Comparison of ENCODE assay signal across 16 cellular contexts in genomic region chr20:32589769-32590168, GRCh38. TPM values are rescaled to one million over a fixed set of nuclear protein-coding genes. Genes with fewer than 3 reads are reported as not detected.
DNase-seq lines count a peak whose midpoint lies in the region; ATAC-seq, FAIRE-seq and TF ChIP-seq lines count a peak whose summit lies in the region.
"Had no signal": no experiment of that assay in that cellular context is flagged by ENCODE, and none has a peak within 500 bp of the region (broad histone marks: within the 10 kb centered on the region; RNA-seq: fewer than 3 reads in every experiment).

No MANE protein-coding gene starts in this region.

- FAIRE-seq in GM12878 (lab: Jason Lieb, UNC) = no peak
- FAIRE-seq: A204.1, GM18507 had no signal

- H3K9ac ChIP-seq in HCT116 (ENCODE audit: low read length) (peak overlapping the region; percentile 16; the same call in 1 of the 2 replicates), IMR-90 (ENCODE audit: low read depth, low read length) (no peak overlapping the region), GM12878 (ENCODE audit: control insufficient read depth, insufficient read depth, low read length) (no peak overlapping the region)

- TF ChIP-seq RAD21 in HCT116 (IDR thresholded peaks at IDR 0.05; ENCODE audit: low read depth) (no peak), IMR-90 (IDR thresholded peaks at IDR 0.05; ENCODE audit: low read length) (no peak), GM12878 (IDR thresholded peaks at IDR 0.05; ENCODE audit: insufficient read depth, low read depth, low read length) (no peak)

- H3K79me2 ChIP-seq in HCT116 (ENCODE audit: insufficient read depth, low read length) (no peaks in the 10 kb centered on the region), GM12878 (ENCODE audit: control insufficient read depth, insufficient read depth, low read length) (no peaks in the 10 kb centered on the region)

- H2AK5ac ChIP-seq in IMR-90 (ENCODE audit: low read depth, low read length) = no peak overlapping the region

- RAD21 ChIA-PET in HCT116 (lab: Charles Lee; ENCODE audit: low non-redundant PET in 1 of 2, low total read pairs in 2 of 2, uncharacterized antibody in 2 of 2, unreplicated experiment in 2 of 2) (no interaction called here), GM12878 (lab: Charles Lee; ENCODE audit: unreplicated experiment) (interaction anchor here (1.2 kb wide), 1 partner anchor 63 kb away, joined by 4 read pairs; no protein-coding TSS in a partner anchor)

- H3K56ac ChIP-seq in IMR-90 (ENCODE audit: extremely low read depth, insufficient read depth, low read length) = no peak overlapping the region

- H4K20me1 ChIP-seq in HCT116 (ENCODE audit: insufficient read depth) = no peaks in the 10 kb centered on the region
- no peaks in the 10 kb centered on the region; the same call in 1 of the 2 replicates for H4K20me1 ChIP-seq in IMR-90 (ENCODE audit: insufficient read depth, low read length)
- no peaks in the 10 kb centered on the region for H4K20me1 ChIP-seq in GM12878 (ENCODE audit: control insufficient read depth, insufficient read depth)

- ATAC-seq in HCT116 (no peak), IMR-90 (ENCODE audit: low read depth) (no peak), GM12878 (no peak), HG02642 (IDR thresholded peaks at IDR 0.05; ENCODE audit: poor library complexity, unreplicated experiment) (no peak)
- ATAC-seq: GM23338 had no signal

- intact Hi-C loops in HCT116 (cut with micrococcal nuclease) (no loop called here), IMR-90 (cut with micrococcal nuclease) (no loop called here), GM12878 (cut with micrococcal nuclease; ENCODE audit: unreplicated experiment) (loop anchor here (10.0 kb wide), 1 partner anchor 55 kb away; no protein-coding TSS in a partner anchor)

- BruUV-seq in HCT116 (replicated peaks; lab: Mats Ljungman, UMichigan) (no TSS peak), IMR-90 (replicated peaks; lab: Mats Ljungman, UMichigan) (no TSS peak), GM12878 (replicated peaks; lab: Mats Ljungman, UMichigan) (no TSS peak)

- peak overlapping the region; percentile 55; the same call in 1 of the 2 replicates for H2BK120ac ChIP-seq in IMR-90 (ENCODE audit: low read depth, low read length)

- no peaks in the 10 kb centered on the region for H3K9me2 ChIP-seq in HCT116 (ENCODE audit: insufficient read depth)

- 0 out of 4 replicates have a peak overlapping the region, but pooled peaks of 1 of the 2 experiments have one; percentile 21 for H3K4me3 ChIP-seq in HCT116 (replicated peaks in 1 of 2; ENCODE audit: low read depth in 1 of 2, low read length in 2 of 2)
- H3K4me3 ChIP-seq in IMR-90 (ENCODE audit: insufficient read depth, low read depth, low read length) = no peak overlapping the region
- H3K4me3 ChIP-seq in GM12878 = no peak overlapping the region
- H3K4me3 ChIP-seq: GM23338 had no signal

- H3K27me3 ChIP-seq in HCT116 (ENCODE audit: insufficient read depth, low read length) (no peaks in the 10 kb centered on the region), IMR-90 (ENCODE audit: control insufficient read depth, insufficient read depth, low read length) (peaks cover 30% of the 10 kb centered on the region), GM12878 (replicated peaks in 1 of 2; ENCODE audit: control insufficient read depth in 2 of 2, insufficient read depth in 2 of 2, low read length in 1 of 2) (peaks cover 0 to 2% of the 10 kb centered on the region in 2 experiments; a peak in 1 of 4 replicates)

- peaks cover 5% of the 10 kb centered on the region for H3K4me1 Mint-ChIP-seq in neural crest cell

- CTCF ChIA-PET in HCT116 (lab: Charles Lee) (no interaction called here), IMR-90 (lab: Yijun Ruan, JAX) (no interaction called here), GM12878 (lab: Yijun Ruan, JAX) (no interaction called here), HEK293T (lab: Yijun Ruan, JAX) (no interaction called here)

- H4K91ac ChIP-seq in IMR-90 (ENCODE audit: insufficient read depth, low read depth, low read length) = peak overlapping the region; percentile 43; the same call in 1 of the 2 replicates

- TF ChIP-seq CTCF in HCT116 (IDR thresholded peaks at IDR 0.05 in 2 of 3, conservative IDR thresholded peaks at IDR 0.05 in 1 of 3; ENCODE audit: borderline replicate concordance in 1 of 3, insufficient read depth in 1 of 3, low read depth in 2 of 3, low read length in 2 of 3) (no peak), IMR-90 (conservative IDR thresholded peaks at IDR 0.05; ENCODE audit: low read depth, low read length) (no peak), GM12878 (IDR thresholded peaks at IDR 0.05 in 2 of 3, conservative IDR thresholded peaks at IDR 0.05 in 1 of 3; ENCODE audit: control insufficient read depth in 2 of 3, extremely low read depth in 1 of 3, insufficient read depth in 1 of 3, low read depth in 3 of 3, low read length in 3 of 3) (no peak), neural crest cell (conservative IDR thresholded peaks at IDR 0.05) (no peak)

- H2BK20ac ChIP-seq in IMR-90 (ENCODE audit: low read depth, low read length) = peak overlapping the region; percentile 5; the same call in 1 of the 2 replicates

- peak overlapping the region; percentile 20; the same call in 1 of the 2 replicates for H3K4ac ChIP-seq in IMR-90 (ENCODE audit: low read depth, low read length)

- H3K27ac Mint-ChIP-seq in neural crest cell (ENCODE audit: unreplicated experiment) = no peak overlapping the region
- H3K27ac Mint-ChIP-seq: B cell; CD4-positive, alpha-beta T cell; GM23338 had no signal

- no peaks in the 10 kb centered on the region for H3K9me3 Mint-ChIP-seq in neural crest cell
- H3K9me3 Mint-ChIP-seq: CD4-positive, alpha-beta T cell; GM23338 had no signal

- in situ Hi-C loops in IMR-90 (cut with MboI; ENCODE audit: low sequenced_read_pairs) (no loop called here), GM12878 (cut with MboI) (no loop called here)

- no peaks in the 10 kb centered on the region for H3K36me3 Mint-ChIP-seq in neural crest cell (ENCODE audit: low read depth)

- no peak for TF ChIP-seq POLR2A in HCT116 (IDR thresholded peaks at IDR 0.05; ENCODE audit: borderline replicate concordance, extremely low read depth, insufficient read depth, insufficient read length)
- no peak for TF ChIP-seq POLR2A in IMR-90 (IDR thresholded peaks at IDR 0.05; ENCODE audit: low read depth, low read length)
- TF ChIP-seq POLR2A in GM12878 (IDR thresholded peaks at IDR 0.05; ENCODE audit: low read depth, low read length) = no peak

- SMC1A ChIA-PET in GM12878 (lab: Charles Lee; ENCODE audit: uncharacterized antibody, unreplicated experiment) = no interaction called here

- POLR2A ChIA-PET in HCT116 (lab: Charles Lee) = no interaction called here
- POLR2A ChIA-PET in IMR-90 (lab: Charles Lee; ENCODE audit: unreplicated experiment) = no interaction called here
- POLR2A ChIA-PET in GM12878 (lab: Charles Lee) = interaction anchor here (1.8 kb wide), 1 partner anchor 9 kb away, joined by 5 read pairs; no protein-coding TSS in a partner anchor
- POLR2A ChIA-PET in HEK293T (lab: Yijun Ruan, JAX) = no interaction called here

- H3K79me1 ChIP-seq in IMR-90 (ENCODE audit: low read depth in 1 of 2, low read length in 2 of 2) = no peaks in the 10 kb centered on the region

- H3K18ac ChIP-seq in IMR-90 (ENCODE audit: low read depth, low read length) = no peak overlapping the region

- no CpG with 5 or more reads among the region's 5 CpGs for WGBS in IMR-90 (ENCODE audit: extremely low coverage in 2 of 2, insufficient read length in 1 of 2), 2 experiments
- WGBS in GM12878 (ENCODE audit: insufficient coverage, insufficient replicate concordance, low lambda C conversion rate, missing lambda C conversion rate) = 31% methylated on average over 5 of the region's 5 CpGs

- H3K4me1 ChIP-seq in HCT116 (ENCODE audit: control insufficient read depth in 1 of 2, insufficient read depth in 2 of 2, low read length in 2 of 2) (peaks cover 11 to 22% of the 10 kb centered on the region in 2 experiments), IMR-90 (ENCODE audit: control insufficient read depth, insufficient read depth, low read length) (peaks cover 5% of the 10 kb centered on the region; the same call in 1 of the 2 replicates), GM12878 (ENCODE audit: control insufficient read depth, insufficient read depth, low read length) (peaks cover 20% of the 10 kb centered on the region)

- no peak overlapping the region for H3K27ac ChIP-seq in HCT116 (ENCODE audit: low read depth, low read length)
- no peak overlapping the region for H3K27ac ChIP-seq in IMR-90 (ENCODE audit: insufficient read depth, low read length)
- no peak overlapping the region for H3K27ac ChIP-seq in GM12878 (ENCODE audit: control insufficient read depth, insufficient read depth)
- H3K27ac ChIP-seq: HL-60 had no signal

- no peak overlapping the region for H4K5ac ChIP-seq in IMR-90 (ENCODE audit: low read depth, low read length)

- peak overlapping the region; percentile 29 for H3K4me3 Mint-ChIP-seq in neural crest cell
- H3K4me3 Mint-ChIP-seq: B cell, GM23338 had no signal

- dilution Hi-C loops in IMR-90 (cut with HindIII; ENCODE audit: low sequenced_read_pairs, unreplicated experiment) = no loop called here

- no peak overlapping the region for H2AK9ac ChIP-seq in IMR-90 (replicated peaks; ENCODE audit: low read depth, low read length, poor library complexity)

- H3K9me1 ChIP-seq in IMR-90 (ENCODE audit: insufficient read depth, low read length) = peaks cover 10% of the 10 kb centered on the region; the same call in 1 of the 2 replicates

- H2AFZ ChIP-seq in HCT116 (ENCODE audit: low read depth, low read length, poor library complexity, severe bottlenecking) (no peak overlapping the region), IMR-90 (replicated peaks; ENCODE audit: low read length, poor library complexity) (no peak overlapping the region), GM12878 (ENCODE audit: control insufficient read depth, low read depth, low read length) (no peak overlapping the region)
- H2AFZ ChIP-seq: GM23338 had no signal

- H2BK5ac ChIP-seq in IMR-90 (ENCODE audit: low read depth, low read length, poor library complexity, severe bottlenecking) = peak overlapping the region; percentile 10

- DNase-seq in HCT116 (ENCODE audit: low read depth, low spot score) (no peak), IMR-90 (no peak), GM12878 (ENCODE audit: low read depth, low spot score) (no peak), neural crest cell (ENCODE audit: low read depth, low spot score) (no peak), iPS-NIHi7 (ENCODE audit: extremely low spot score) (no peak), HEK293T (ENCODE audit: extremely low spot score) (no peak)
- DNase-seq: C1 segment of cervical spinal cord; CD4-positive, alpha-beta T cell; DMS 273 treated with DMSO at 0.1 percent for 48 hours; H7 had no signal

- no peak for TF ChIP-seq EP300 in GM12878 (IDR thresholded peaks at IDR 0.05; ENCODE audit: borderline replicate concordance in 1 of 2, control insufficient read depth in 1 of 2, low read depth in 2 of 2, low read length in 2 of 2)

- peak overlapping the region; percentile 66 for H3K4me2 ChIP-seq in HCT116 (ENCODE audit: low read length)
- H3K4me2 ChIP-seq in IMR-90 (ENCODE audit: low read depth, low read length) = no peak overlapping the region
- H3K4me2 ChIP-seq in GM12878 (ENCODE audit: control insufficient read depth, insufficient read depth) = no peak overlapping the region
- H3K4me2 ChIP-seq: GM23338 had no signal

- peaks cover 30% of the 10 kb centered on the region for H3K27me3 Mint-ChIP-seq in neural crest cell (ENCODE audit: low read depth)

- no peak overlapping the region for H3K23ac ChIP-seq in IMR-90 (ENCODE audit: low read depth, low read length)

- H3K36me3 ChIP-seq in HCT116 (ENCODE audit: control insufficient read depth in 1 of 2, insufficient read depth in 2 of 2, low read length in 2 of 2) (no peaks in the 10 kb centered on the region), IMR-90 (ENCODE audit: control insufficient read depth, insufficient read depth, low read length) (no peaks in the 10 kb centered on the region), GM12878 (ENCODE audit: control insufficient read depth in 2 of 2, insufficient read depth in 2 of 2, low read length in 1 of 2) (no peaks in the 10 kb centered on the region)

- H4K8ac ChIP-seq in IMR-90 (ENCODE audit: low read depth in 2 of 2, low read length in 2 of 2) = peak overlapping the region; percentile 32 to 33; a peak in 2 of 4 replicates

- no peak overlapping the region for H2BK15ac ChIP-seq in IMR-90 (ENCODE audit: low read depth, low read length)

- H3K14ac ChIP-seq in IMR-90 (replicated peaks; ENCODE audit: low read depth, low read length) = 0 out of 2 replicates have a peak overlapping the region, but pooled peaks have one; percentile 17

- H3K9me3 ChIP-seq in HCT116 (ENCODE audit: control insufficient read depth in 1 of 2, insufficient read depth in 1 of 2, low read depth in 1 of 2, low read length in 2 of 2) (no peaks in the 10 kb centered on the region), IMR-90 (ENCODE audit: control insufficient read depth, insufficient read depth, low read length) (no peaks in the 10 kb centered on the region), GM12878 (replicated peaks; ENCODE audit: control insufficient read depth, insufficient read depth, low read length) (no peaks in the 10 kb centered on the region)

RNA-seq across cellular contexts. Expression of gene NOL4L, which starts 4.6 kb away (rescaled TPM):
- total RNA-seq in HCT116 (2021; ENCODE audit: unreplicated experiment) (5.9 TPM), IMR-90 (2012; rRNA removed) (4.7 and 5.6 TPM in 2 replicates), GM12878 (2014; rRNA removed) (8.1 and 9.5 TPM in 2 replicates), GM12878 (2014; rRNA removed; fragmentation: Illumina TruSeq; extraction: Trizol) (6.2 and 6.5 TPM in 2 replicates), GM12878 (2021) (24.0 and 30.0 TPM in 2 replicates), neural crest cell (52.3 and 53.6 TPM in 2 replicates)
- 3.8 and 5.6 TPM in 2 replicates for polyA plus RNA-seq in HCT116 (2012)
- polyA plus RNA-seq in IMR-90 (2012; rRNA removed) (13.3 and 16.6 TPM in 2 replicates), GM12878 (2011; rRNA removed) (5.9 and 8.0 TPM in 2 replicates), GM12878 (2014; fragmentation: Illumina TruSeq; extraction: Trizol) (4.0 and 7.9 TPM in 2 replicates), GM12878 (2014; fragmentation: Nextera tagmentation; extraction: Ambion mirVana) (1 to 10 TPM; 2.3 to 3.9 TPM), GM12878 (2014; rRNA removed) (9.5 and 10.8 TPM in 2 replicates), GM12878 (2016; fragmentation: Nextera tagmentation; extraction: Ambion mirVana) (1 to 10 TPM; 7.9 to 8.2 TPM)
- 11.4 and 18.6 TPM in 2 replicates for polyA plus RNA-seq in IMR-90 (2012; cell fraction: cytosol; rRNA removed)
- polyA plus RNA-seq in IMR-90 (2012; cell fraction: nucleus; rRNA removed; ENCODE audit: low replicate concordance) = 34.9 and 65.6 TPM in 2 replicates
- total RNA-seq in GM12878 (2013; cell fraction: nucleolus; rRNA removed) = 72.6 and 77.1 TPM in 2 replicates
- polyA plus RNA-seq in GM12878 (2011; ENCODE audit: low read depth) = 3.1 TPM
- polyA plus RNA-seq in GM12878 (2011; cell fraction: cytosol; rRNA removed) = 6.0 and 6.7 TPM in 2 replicates
- polyA plus RNA-seq in GM12878 (2011; cell fraction: nucleus; rRNA removed) = 36.6 and 37.1 TPM in 2 replicates
- polyA plus RNA-seq in GM12878 (2012) = 6.1 and 6.9 TPM in 2 replicates
- polyA minus RNA-seq in GM12878 (2011; rRNA and poly(A)+ RNA removed) = 6.5 and 10.4 TPM in 2 replicates
- polyA minus RNA-seq in GM12878 (2011; cell fraction: cytosol; rRNA and poly(A)+ RNA removed) = 4.8 and 9.5 TPM in 2 replicates
- 6.6 and 14.4 TPM in 2 replicates for polyA minus RNA-seq in GM12878 (2011; cell fraction: nucleus; rRNA and poly(A)+ RNA removed)
